Comparison of ENCODE assay signal across 18 cellular contexts in the genomic region with DNA sequence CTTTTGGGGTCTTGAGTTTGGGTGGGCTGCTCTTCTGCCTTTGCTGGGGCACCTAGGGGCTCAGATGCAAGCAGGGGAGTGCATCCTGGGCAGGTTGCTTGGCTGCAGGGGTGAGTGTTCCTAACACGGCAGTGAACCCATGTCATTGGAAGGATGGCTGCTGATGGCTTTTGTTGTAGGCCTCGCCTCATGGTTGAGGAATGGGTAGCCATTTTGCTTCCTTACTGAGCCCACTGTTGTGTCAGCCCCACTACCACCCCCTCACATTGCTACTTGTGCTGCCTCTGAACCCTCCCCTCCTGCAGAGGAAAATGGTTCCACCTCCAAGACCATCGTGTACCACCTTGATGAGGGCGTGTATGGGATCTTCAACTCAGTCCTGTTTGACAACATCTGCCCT. TPM values are rescaled to one million over a fixed set of nuclear protein-coding genes. Genes with fewer than 3 reads are reported as not detected.
DNase-seq lines count a peak whose midpoint lies in the region; ATAC-seq and TF ChIP-seq lines count a peak whose summit lies in the region.
"Had no signal": no experiment of that assay in that cellular context is flagged by ENCODE, and none has a peak within 500 bp of the region (broad histone marks: within the 10 kb centered on the region; RNA-seq: fewer than 3 reads in every experiment).

No MANE protein-coding gene starts in this region.

- H4K20me1 ChIP-seq in DND-41 (ENCODE audit: insufficient read depth, low read length), result no peaks in the 10 kb centered on the region

- H3K27ac ChIP-seq in ACC112 (ENCODE audit: low read depth, low read length), result peak overlapping the region; percentile 94; the same call in 1 of the 2 replicates
- H3K27ac ChIP-seq in DND-41 (ENCODE audit: low read length), result peak overlapping the region; percentile 85
- H3K27ac ChIP-seq: left ventricle myocardium inferior, vagina had no signal

- peak overlapping the region; percentile 2; the same call in 1 of the 2 replicates for H3K9ac ChIP-seq in DND-41 (ENCODE audit: low read depth, low read length)

- H3K4me3 ChIP-seq in ACC112 (ENCODE audit: low read depth, low read length) (no peak overlapping the region), DND-41 (ENCODE audit: low read depth in 1 of 2, low read length in 2 of 2) (no peak overlapping the region)
- H3K4me3 ChIP-seq: left ventricle myocardium inferior, vagina had no signal

- H3K9me3 Mint-ChIP-seq in activated CD4-positive, alpha-beta memory T cell treated with anti-CD3 and anti-CD28 coated beads for 36 hours, result no peaks in the 10 kb centered on the region
- H3K9me3 Mint-ChIP-seq in immature natural killer cell, result no peaks in the 10 kb centered on the region
- H3K9me3 Mint-ChIP-seq in progenitor cell of endocrine pancreas (ENCODE audit: low read depth), result no peaks in the 10 kb centered on the region

- H3K9me3 ChIP-seq in DND-41 (ENCODE audit: insufficient read depth, low read length, severe bottlenecking), result no peaks in the 10 kb centered on the region
- H3K9me3 ChIP-seq: left ventricle myocardium inferior, vagina had no signal

- H3K4me2 ChIP-seq in DND-41 (ENCODE audit: insufficient read depth, low read length), result no peak overlapping the region

- no peaks in the 10 kb centered on the region for H3K79me2 ChIP-seq in ACC112 (ENCODE audit: control insufficient read depth, insufficient read depth, low read length, unreplicated experiment)
- H3K79me2 ChIP-seq in DND-41 (ENCODE audit: insufficient read depth, low read length), result no peaks in the 10 kb centered on the region

- no peaks in the 10 kb centered on the region for H3K36me3 Mint-ChIP-seq in activated CD4-positive, alpha-beta memory T cell treated with anti-CD3 and anti-CD28 coated beads for 36 hours
- peaks cover 0 to 5% (median 0%) of the 10 kb centered on the region in 3 donors for H3K36me3 Mint-ChIP-seq in immature natural killer cell
- H3K36me3 Mint-ChIP-seq in progenitor cell of endocrine pancreas (ENCODE audit: insufficient read depth), result no peaks in the 10 kb centered on the region

- no peaks in the 10 kb centered on the region for H3K27me3 Mint-ChIP-seq in activated CD4-positive, alpha-beta memory T cell treated with anti-CD3 and anti-CD28 coated beads for 36 hours
- peaks cover 0 to 4% (median 2%) of the 10 kb centered on the region in 3 donors for H3K27me3 Mint-ChIP-seq in immature natural killer cell (ENCODE audit: low read depth in 3 of 3)
- peaks cover 3% of the 10 kb centered on the region for H3K27me3 Mint-ChIP-seq in progenitor cell of endocrine pancreas

- no peak for ATAC-seq in DND-41 (ENCODE audit: insufficient read depth, low read depth)
- no peak for ATAC-seq in GM18517 (IDR thresholded peaks at IDR 0.05; ENCODE audit: unreplicated experiment)

- no peak overlapping the region for H2AFZ ChIP-seq in ACC112 (ENCODE audit: low read length, unreplicated experiment)
- H2AFZ ChIP-seq in DND-41 (ENCODE audit: low read depth, low read length), result peak overlapping the region; percentile 4; the same call in 1 of the 2 replicates

- intact Hi-C loops in activated CD4-positive, alpha-beta memory T cell treated with anti-CD3 and anti-CD28 coated beads for 36 hours (cut with micrococcal nuclease), result loop anchor here (2.0 to 5.0 kb wide), 2 partner anchors 60 to 375 kb away; a partner anchor contains a TSS

- no peak overlapping the region for H3K4me3 Mint-ChIP-seq in activated CD4-positive, alpha-beta memory T cell treated with anti-CD3 and anti-CD28 coated beads for 36 hours
- peak overlapping the region; percentile 84 to 94 (median 88) for H3K4me3 Mint-ChIP-seq in immature natural killer cell
- no peak overlapping the region for H3K4me3 Mint-ChIP-seq in progenitor cell of endocrine pancreas (ENCODE audit: low read depth)

- H3K27ac Mint-ChIP-seq in activated CD4-positive, alpha-beta memory T cell treated with anti-CD3 and anti-CD28 coated beads for 36 hours, result peak overlapping the region; percentile 3
- H3K27ac Mint-ChIP-seq in immature natural killer cell (peak overlapping the region; percentile 97 to 99 (median 98)), progenitor cell of endocrine pancreas (no peak overlapping the region)

- CTCF ChIA-PET in activated CD4-positive, alpha-beta memory T cell treated with anti-CD3 and anti-CD28 coated beads for 36 hours (lab: Charles Lee), result interaction anchor here (0.7 to 3.6 kb wide), 3 partner anchors 9 to 373 kb away, joined by 3 to 25 read pairs (median 17); no protein-coding TSS in a partner anchor

- DNase-seq in DND-41, result no peak
- DNase-seq in activated CD4-positive, alpha-beta memory T cell treated with anti-CD3 and anti-CD28 coated beads for 36 hours, result no peak
- DNase-seq in immature natural killer cell, result no peak
- DNase-seq in progenitor cell of endocrine pancreas (ENCODE audit: low spot score, unreplicated experiment), result no peak
- DNase-seq in NCI-H1417 (lab: John Stamatoyannopoulos, UW), result no peak
- DNase-seq in NCI-H1694 treated with DMSO at 0.1 percent for 48 hours (lab: John Stamatoyannopoulos, UW), result no peak
- DNase-seq: activated naive CD4-positive, alpha-beta T cell; COR-L47; glutamatergic neuron; left ventricle myocardium inferior; NCI-H1105 treated with DMSO at 0.1 percent for 48 hours; NCI-H526; Right ventricle myocardium superior; stimulated activated CD8-positive, alpha-beta memory T cell treated with anti-CD3 and anti-CD28 coated beads, Interleukin-4, amount 100 ng/mL, for 48 hours; substantia nigra had no signal

- H3K4me1 Mint-ChIP-seq in activated CD4-positive, alpha-beta memory T cell treated with anti-CD3 and anti-CD28 coated beads for 36 hours (ENCODE audit: low read depth), result peaks cover 32% of the 10 kb centered on the region
- H3K4me1 Mint-ChIP-seq in immature natural killer cell (peaks cover 72 to 82% of the 10 kb centered on the region in 2 donors), progenitor cell of endocrine pancreas (ENCODE audit: low read depth) (no peaks in the 10 kb centered on the region)

- H3K36me3 ChIP-seq in ACC112 (ENCODE audit: insufficient read depth, low read length) (no peaks in the 10 kb centered on the region), DND-41 (ENCODE audit: insufficient read depth, low read length) (no peaks in the 10 kb centered on the region)
- H3K36me3 ChIP-seq: left ventricle myocardium inferior, vagina had no signal

- H3K4me1 ChIP-seq in ACC112 (ENCODE audit: control insufficient read depth, insufficient read depth, low read length, unreplicated experiment) (peaks cover 26% of the 10 kb centered on the region), DND-41 (ENCODE audit: insufficient read depth, low read length) (peaks cover 42% of the 10 kb centered on the region)
- H3K4me1 ChIP-seq: vagina had no signal

- TF ChIP-seq CTCF in DND-41 (IDR thresholded peaks at IDR 0.05; ENCODE audit: borderline replicate concordance, extremely low read depth, low read length, poor library complexity, severe bottlenecking) (no peak), progenitor cell of endocrine pancreas (IDR thresholded peaks at IDR 0.05; ENCODE audit: unreplicated experiment) (no peak)

- no peaks in the 10 kb centered on the region for H3K27me3 ChIP-seq in ACC112 (ENCODE audit: insufficient read depth, low read length)
- H3K27me3 ChIP-seq in DND-41 (ENCODE audit: insufficient read depth, low read length, poor library complexity), result no peaks in the 10 kb centered on the region
- H3K27me3 ChIP-seq: vagina had no signal

- POLR2A ChIA-PET in activated CD4-positive, alpha-beta memory T cell treated with anti-CD3 and anti-CD28 coated beads for 36 hours (lab: Charles Lee), result interaction anchor here (0.6 to 0.9 kb wide), 2 partner anchors 134 to 170 kb away, joined by 3 read pairs; a partner anchor contains a TSS

RNA-seq across cellular contexts. Expression of a gene that starts 16.8 kb away (rescaled TPM):
- total RNA-seq in activated CD4-positive, alpha-beta memory T cell treated with anti-CD3 and anti-CD28 coated beads for 36 hours, result 1 to 10 TPM; 2.5 to 2.9 TPM
- polyA plus RNA-seq in immature natural killer cell, result 1 to 10 TPM; 1.6 to 2.9 (median 1.8) TPM
- 4.8 and 5.2 TPM in 2 replicates for total RNA-seq in progenitor cell of endocrine pancreas

Comparison
In these comparisons a context has a peak if more than half of its experiments do, and no peak if none do; other contexts are left out.
1. H3K4me3 Mint-ChIP-seq: peak in immature natural killer cell (5 of 5); none in activated CD4-positive, alpha-beta memory T cell treated with anti-CD3 and anti-CD28 coated beads for 36 hours (single experiment) and progenitor cell of endocrine pancreas (single experiment).